15 cellular contexts compared by ENCODE assay signal in the genomic region with DNA sequence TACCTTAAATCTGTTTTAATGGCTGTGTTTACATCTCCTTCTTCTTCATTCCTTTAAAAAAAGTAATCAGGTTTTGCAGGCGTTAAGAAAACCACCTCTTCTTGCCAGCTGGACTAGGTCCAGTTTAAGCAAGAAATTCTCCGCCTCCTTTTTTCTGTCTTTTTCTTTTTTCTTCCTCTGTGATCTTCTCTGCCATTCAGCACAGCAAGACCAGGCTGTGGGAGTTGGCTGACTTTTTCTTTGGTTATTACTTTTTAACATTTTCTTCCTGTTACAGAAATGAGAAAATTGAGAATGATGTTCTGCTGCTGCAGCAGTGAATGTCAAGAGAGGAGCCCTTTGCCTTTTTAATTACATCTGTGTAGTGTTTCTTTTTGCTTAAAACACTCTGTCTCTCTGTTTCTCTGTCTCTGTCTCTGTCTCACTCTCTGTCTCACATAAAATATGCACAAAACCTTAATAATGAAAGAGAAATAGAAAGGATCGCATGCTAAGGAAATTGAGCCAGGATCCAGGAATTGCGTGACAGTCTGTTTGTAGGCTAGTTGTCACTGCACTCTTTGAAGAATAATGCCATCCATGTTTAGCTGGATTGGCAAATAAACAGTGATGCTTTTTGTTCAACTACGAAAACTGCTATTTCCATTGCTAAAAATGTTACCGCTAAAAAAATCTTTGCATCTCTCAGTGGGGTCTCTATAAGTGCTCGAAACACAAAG.
DNase-seq lines count a peak whose midpoint lies in the region; ATAC-seq and TF ChIP-seq lines count a peak whose summit lies in the region.
"Had no signal": no experiment of that assay in that cellular context is flagged by ENCODE, and none has a peak within 500 bp of the region (broad histone marks: within the 10 kb centered on the region; RNA-seq: fewer than 3 reads in every experiment).

No MANE protein-coding gene starts in this region.

- H3K4me3 Mint-ChIP-seq in nephron, result no peak overlapping the region
- H3K4me3 Mint-ChIP-seq: activated CD4-positive, alpha-beta T cell treated with anti-CD3 and anti-CD28 coated beads, Interleukin-2, amount 10 ng/mL, durations not matched to agents 24 days and 14 days; activated naive CD8-positive, alpha-beta T cell treated with anti-CD3 and anti-CD28 coated beads for 36 hours had no signal

- no peaks in the 10 kb centered on the region for H3K36me3 ChIP-seq in mammary epithelial cell (ENCODE audit: insufficient read depth, low read length)

- 33% methylated on average over 7 of the region's 7 CpGs for WGBS in mammary epithelial cell (ENCODE audit: low coverage, missing lambda C conversion rate)

- no peaks in the 10 kb centered on the region for H3K27me3 Mint-ChIP-seq in nephron (ENCODE audit: low read depth)
- H3K27me3 Mint-ChIP-seq: activated CD4-positive, alpha-beta T cell treated with anti-CD3 and anti-CD28 coated beads, Interleukin-2, amount 10 ng/mL, durations not matched to agents 24 days and 14 days; activated naive CD8-positive, alpha-beta T cell treated with anti-CD3 and anti-CD28 coated beads for 36 hours; stimulated activated naive CD8-positive, alpha-beta T cell treated with anti-CD3 and anti-CD28 coated beads, Interleukin-15, amount 100 ng/mL, for 72 hours had no signal

- H3K4me1 ChIP-seq in mammary epithelial cell (ENCODE audit: insufficient read depth, low read length), result peaks cover 34% of the 10 kb centered on the region

- dilution Hi-C loops in mammary epithelial cell (cut with HindIII; ENCODE audit: low sequenced_read_pairs), result no loop called here

- TF ChIP-seq CTCF in AG10803 (conservative IDR thresholded peaks at IDR 0.05; ENCODE audit: low read length) (no peak), HL-60 (IDR thresholded peaks at IDR 0.05; ENCODE audit: insufficient read depth, low read length) (no peak), mammary epithelial cell (conservative IDR thresholded peaks at IDR 0.05 in 1 of 2, IDR thresholded peaks at IDR 0.05 in 1 of 2; ENCODE audit: extremely low read depth in 1 of 2, insufficient read depth in 1 of 2, low read depth in 1 of 2, low read length in 2 of 2) (no peak), nephron (IDR thresholded peaks at IDR 0.05; ENCODE audit: unreplicated experiment in 3 of 3) (no peak)

- no peaks in the 10 kb centered on the region for H3K9me3 ChIP-seq in mammary epithelial cell (replicated peaks; ENCODE audit: insufficient read depth, low read length)

- no peak for ATAC-seq in GM21390 (IDR thresholded peaks at IDR 0.05; ENCODE audit: unreplicated experiment)
- no peak for ATAC-seq in GM21576 (IDR thresholded peaks at IDR 0.05; ENCODE audit: unreplicated experiment)
- ATAC-seq in GM18498 (IDR thresholded peaks at IDR 0.05; ENCODE audit: unreplicated experiment), result no peak
- ATAC-seq: left ventricle myocardium superior had no signal

- H3K27ac ChIP-seq in HL-60 (replicated peaks) (peak overlapping the region; percentile 46), mammary epithelial cell (ENCODE audit: insufficient read depth, low read depth, low read length) (no peak overlapping the region)
- H3K27ac ChIP-seq: C4-2B had no signal

- H3K27me3 ChIP-seq in HL-60 (ENCODE audit: insufficient read depth, poor library complexity, severe bottlenecking) (no peaks in the 10 kb centered on the region), mammary epithelial cell (ENCODE audit: insufficient read depth, low read length) (no peaks in the 10 kb centered on the region)

- H3K9me3 Mint-ChIP-seq in nephron, result no peaks in the 10 kb centered on the region
- H3K9me3 Mint-ChIP-seq: activated naive CD8-positive, alpha-beta T cell treated with anti-CD3 and anti-CD28 coated beads for 36 hours; stimulated activated naive CD8-positive, alpha-beta T cell treated with anti-CD3 and anti-CD28 coated beads, Interleukin-15, amount 100 ng/mL, for 72 hours had no signal

- CTCF ChIA-PET in mammary epithelial cell (lab: Charles Lee; ENCODE audit: low non-redundant PET), result no interaction called here

- peaks cover 34% of the 10 kb centered on the region for H3K4me1 Mint-ChIP-seq in nephron

- no TSS peak for BruUV-seq in mammary epithelial cell (replicated peaks; lab: Mats Ljungman, UMichigan)

- in situ Hi-C loops in mammary epithelial cell (cut with MboI; ENCODE audit: low sequenced_read_pairs in 2 of 2), result no loop called here

- no peak overlapping the region for H3K9ac ChIP-seq in mammary epithelial cell (ENCODE audit: insufficient read depth, low read length)

- H3K79me2 ChIP-seq in mammary epithelial cell (ENCODE audit: insufficient read depth, low read length), result no peaks in the 10 kb centered on the region

- H2AFZ ChIP-seq in mammary epithelial cell (ENCODE audit: low read depth, low read length), result peak overlapping the region; percentile 14

- H3K27ac Mint-ChIP-seq in nephron, result peak overlapping the region; percentile 23 to 56 (median 43)
- H3K27ac Mint-ChIP-seq: activated CD4-positive, alpha-beta T cell treated with anti-CD3 and anti-CD28 coated beads, Interleukin-2, amount 10 ng/mL, durations not matched to agents 24 days and 14 days; activated naive CD8-positive, alpha-beta T cell treated with anti-CD3 and anti-CD28 coated beads for 36 hours; stimulated activated naive CD8-positive, alpha-beta T cell treated with anti-CD3 and anti-CD28 coated beads, Interleukin-15, amount 100 ng/mL, for 72 hours had no signal

- no peaks in the 10 kb centered on the region for H4K20me1 ChIP-seq in mammary epithelial cell (ENCODE audit: insufficient read depth, low read length)

- DNase-seq in AG10803 (ENCODE audit: low read depth) (peak; percentile 62), HL-60 (ENCODE audit: low read depth in 1 of 2, low spot score in 1 of 2) (no peak), mammary epithelial cell (no peak), CD1c-positive myeloid dendritic cell (ENCODE audit: extremely low spot score) (no peak)
- DNase-seq: activated CD4-positive, alpha-beta T cell treated with anti-CD3 and anti-CD28 coated beads, Interleukin-2, amount 10 ng/mL, durations not matched to agents 24 days and 14 days; activated naive CD8-positive, alpha-beta T cell treated with anti-CD3 and anti-CD28 coated beads for 36 hours; left ventricle myocardium superior; NCI-H526 treated with DMSO at 0.1 percent for 48 hours; SHP77 treated with DMSO at 0.1 percent for 48 hours; stimulated activated naive CD8-positive, alpha-beta T cell treated with anti-CD3 and anti-CD28 coated beads, Interleukin-15, amount 100 ng/mL, for 72 hours had no signal

- H3K36me3 Mint-ChIP-seq in nephron (ENCODE audit: low read depth), result no peaks in the 10 kb centered on the region

- H3K4me2 ChIP-seq in mammary epithelial cell (ENCODE audit: insufficient read depth, low read depth, low read length), result peak overlapping the region; percentile 39

- intact Hi-C loops in mammary epithelial cell (cut with micrococcal nuclease), result no loop called here

- peak overlapping the region; percentile 38 for H3K4me3 ChIP-seq in AG10803 (ENCODE audit: low read length)
- H3K4me3 ChIP-seq in HL-60 (replicated peaks; ENCODE audit: insufficient read depth, low read length), result no peak overlapping the region
- no peak overlapping the region for H3K4me3 ChIP-seq in mammary epithelial cell (replicated peaks in 1 of 3; ENCODE audit: insufficient read depth in 1 of 3, low read depth in 2 of 3, low read length in 3 of 3)
